Comparison of ENCODE assay signal across 11 cellular contexts in genomic region chr5:154242964-154243376, GRCh38. TPM values are rescaled to one million over a fixed set of nuclear protein-coding genes. Genes with fewer than 3 reads are reported as not detected.
DNase-seq lines count a peak whose midpoint lies in the region; ATAC-seq, FAIRE-seq and TF ChIP-seq lines count a peak whose summit lies in the region.
"Had no signal": no experiment of that assay in that cellular context is flagged by ENCODE, and none has a peak within 500 bp of the region (broad histone marks: within the 10 kb centered on the region; RNA-seq: fewer than 3 reads in every experiment).

No MANE protein-coding gene starts in this region.

- H4K20me1 ChIP-seq in GM12878 (ENCODE audit: control insufficient read depth, insufficient read depth): no peaks in the 10 kb centered on the region
- 0 out of 2 replicates have a peak, but pooled peaks cover 4% of the 10 kb centered on the region for H4K20me1 ChIP-seq in PC-9 (ENCODE audit: insufficient read depth)

- H3K9me3 ChIP-seq in GM12878 (replicated peaks; ENCODE audit: control insufficient read depth, insufficient read depth, low read length) (peaks cover 9% of the 10 kb centered on the region; the same call in 1 of the 3 replicates), PC-9 (ENCODE audit: insufficient read depth, low read depth) (no peaks in the 10 kb centered on the region)

- RAD21 ChIA-PET in GM12878 (lab: Charles Lee; ENCODE audit: unreplicated experiment): interaction anchor here (0.6 to 3.5 kb wide), 8 partner anchors 11 to 171 kb away, joined by 3 to 13 read pairs (median 7); partner anchors contain the start of gene GALNT10

- H2AFZ ChIP-seq in GM12878 (ENCODE audit: control insufficient read depth, low read depth, low read length) (no peak overlapping the region), PC-9 (no peak overlapping the region)

- no peak for TF ChIP-seq RAD21 in GM12878 (IDR thresholded peaks at IDR 0.05; ENCODE audit: insufficient read depth, low read depth, low read length)

- no TSS peak for BruUV-seq in GM12878 (replicated peaks; lab: Mats Ljungman, UMichigan)
- BruUV-seq in PC-9 (replicated peaks; lab: Mats Ljungman, UMichigan): no TSS peak

- peaks cover 0 to 7% (median 2%) of the 10 kb centered on the region in 3 donors for H3K9me3 Mint-ChIP-seq in T-cell
- no peaks in the 10 kb centered on the region for H3K9me3 Mint-ChIP-seq in activated CD8-positive, alpha-beta T cell treated with anti-CD3 and anti-CD28 coated beads for 36 hours

- H3K9ac ChIP-seq in GM12878 (ENCODE audit: control insufficient read depth, insufficient read depth, low read length): no peak overlapping the region

- SMC1A ChIA-PET in GM12878 (lab: Charles Lee; ENCODE audit: uncharacterized antibody, unreplicated experiment): interaction anchor here (0.9 to 11.2 kb wide), 18 partner anchors 12 to 261 kb away, joined by 3 to 97 read pairs (median 4); partner anchors contain the start of gene GALNT10

- H3F3A ChIP-seq in PC-9 (ENCODE audit: insufficient read depth, low read depth): no peaks in the 10 kb centered on the region

- H3K4me2 ChIP-seq in GM12878 (ENCODE audit: control insufficient read depth, insufficient read depth): no peak overlapping the region
- H3K4me2 ChIP-seq in PC-9: no peak overlapping the region

- TF ChIP-seq CTCF in GM12878 (IDR thresholded peaks at IDR 0.05 in 2 of 3, conservative IDR thresholded peaks at IDR 0.05 in 1 of 3; ENCODE audit: control insufficient read depth in 2 of 3, extremely low read depth in 1 of 3, insufficient read depth in 1 of 3, low read depth in 3 of 3, low read length in 3 of 3) (no peak), PC-9 (conservative IDR thresholded peaks at IDR 0.05) (no peak)
- no peak for TF ChIP-seq CTCF in activated CD8-positive, alpha-beta T cell treated with anti-CD3 and anti-CD28 coated beads for 36 hours (IDR thresholded peaks at IDR 0.05)

- no peak overlapping the region for H3K4me3 ChIP-seq in GM12878
- no peak overlapping the region for H3K4me3 ChIP-seq in PC-9

- CTCF ChIA-PET in GM12878 (lab: Yijun Ruan, JAX) (interaction anchor here (0.8 to 5.2 kb wide), 7 partner anchors 12 to 162 kb away, joined by 3 to 18 read pairs (median 3); no protein-coding TSS in a partner anchor), PC-9 (lab: Charles Lee) (no interaction called here), T-cell (lab: Charles Lee) (no interaction called here)
- CTCF ChIA-PET in activated CD8-positive, alpha-beta T cell treated with anti-CD3 and anti-CD28 coated beads for 36 hours (lab: Charles Lee): no interaction called here

- peak; percentile 66 for ATAC-seq in GM18502 (IDR thresholded peaks at IDR 0.05; ENCODE audit: poor library complexity, unreplicated experiment)
- peak; percentile 45 for ATAC-seq in GM21423 (IDR thresholded peaks at IDR 0.05; ENCODE audit: unreplicated experiment)
- peak; percentile 65 for ATAC-seq in HG03025 (IDR thresholded peaks at IDR 0.05; ENCODE audit: low FRiP score, unreplicated experiment)
- peak; percentile 57 for ATAC-seq in GM12878
- ATAC-seq in T-cell (replicated peaks in 1 of 4): no peak
- no peak for ATAC-seq in activated CD8-positive, alpha-beta T cell treated with anti-CD3 and anti-CD28 coated beads for 36 hours

- POLR2A ChIA-PET in GM12878 (lab: Charles Lee): interaction anchor here (1.0 to 1.2 kb wide), 3 partner anchors 11 to 52 kb away, joined by 3 to 4 read pairs (median 3); partner anchors contain the start of gene GALNT10
- POLR2A ChIA-PET in PC-9 (lab: Charles Lee; ENCODE audit: unreplicated experiment): no interaction called here
- POLR2A ChIA-PET in T-cell (lab: Charles Lee): no interaction called here
- POLR2A ChIA-PET in activated CD8-positive, alpha-beta T cell treated with anti-CD3 and anti-CD28 coated beads for 36 hours (lab: Charles Lee): no interaction called here

- no peak overlapping the region for H3K4me3 Mint-ChIP-seq in T-cell
- no peak overlapping the region for H3K4me3 Mint-ChIP-seq in activated CD8-positive, alpha-beta T cell treated with anti-CD3 and anti-CD28 coated beads for 36 hours

- no peaks in the 10 kb centered on the region for H3K27me3 Mint-ChIP-seq in T-cell
- no peaks in the 10 kb centered on the region for H3K27me3 Mint-ChIP-seq in activated CD8-positive, alpha-beta T cell treated with anti-CD3 and anti-CD28 coated beads for 36 hours

- intact Hi-C loops in GM12878 (cut with micrococcal nuclease; ENCODE audit: unreplicated experiment): no loop called here
- intact Hi-C loops in PC-9 (cut with micrococcal nuclease; ENCODE audit: unreplicated experiment): no loop called here
- intact Hi-C loops in activated CD8-positive, alpha-beta T cell treated with anti-CD3 and anti-CD28 coated beads for 36 hours (cut with micrococcal nuclease): no loop called here

- DNase-seq in GM12878 (ENCODE audit: low read depth, low spot score): peak; percentile 56
- DNase-seq in PC-9: no peak
- no peak for DNase-seq in T-cell
- no peak for DNase-seq in activated CD8-positive, alpha-beta T cell treated with anti-CD3 and anti-CD28 coated beads for 36 hours
- no peak for DNase-seq in NCI-H146 (lab: John Stamatoyannopoulos, UW)
- DNase-seq: glutamatergic neuron, NCI-H446 treated with DMSO at 0.1 percent for 48 hours had no signal

- H3K36me3 ChIP-seq in GM12878 (ENCODE audit: control insufficient read depth in 2 of 2, insufficient read depth in 2 of 2, low read length in 1 of 2) (no peaks in the 10 kb centered on the region), PC-9 (ENCODE audit: low read depth) (no peaks in the 10 kb centered on the region)

- H3K9me2 ChIP-seq in PC-9 (ENCODE audit: insufficient read depth): no peaks in the 10 kb centered on the region

- peak; percentile 7 for FAIRE-seq in GM12878 (lab: Jason Lieb, UNC)

- H3K27ac ChIP-seq in GM12878 (ENCODE audit: control insufficient read depth, insufficient read depth) (peak overlapping the region; percentile 5), PC-9 (no peak overlapping the region)
- H3K27ac ChIP-seq: VCaP had no signal

- no peak overlapping the region for H3K27ac Mint-ChIP-seq in T-cell
- no peak overlapping the region for H3K27ac Mint-ChIP-seq in activated CD8-positive, alpha-beta T cell treated with anti-CD3 and anti-CD28 coated beads for 36 hours

- no peak for TF ChIP-seq EP300 in GM12878 (IDR thresholded peaks at IDR 0.05; ENCODE audit: borderline replicate concordance in 1 of 2, control insufficient read depth in 1 of 2, low read depth in 2 of 2, low read length in 2 of 2)

- H3K4me1 ChIP-seq in GM12878 (ENCODE audit: control insufficient read depth, insufficient read depth, low read length) (peaks cover 36% of the 10 kb centered on the region), PC-9 (replicated peaks; ENCODE audit: insufficient read depth) (no peaks in the 10 kb centered on the region)

- no peak for TF ChIP-seq POLR2A in GM12878 (IDR thresholded peaks at IDR 0.05; ENCODE audit: low read depth, low read length)

- peaks cover 13% of the 10 kb centered on the region for H3K79me2 ChIP-seq in GM12878 (ENCODE audit: control insufficient read depth, insufficient read depth, low read length)
- H3K79me2 ChIP-seq in PC-9 (ENCODE audit: low read depth): peaks cover 60% of the 10 kb centered on the region

- 0% methylated on average over 1 of the region's 1 CpG for WGBS in GM12878 (ENCODE audit: insufficient coverage, insufficient replicate concordance, low lambda C conversion rate, missing lambda C conversion rate)

- in situ Hi-C loops in GM12878 (cut with MboI): no loop called here

- H3K4me1 Mint-ChIP-seq in T-cell: peaks cover 24 to 45% (median 26%) of the 10 kb centered on the region in 3 donors
- peaks cover 18% of the 10 kb centered on the region for H3K4me1 Mint-ChIP-seq in activated CD8-positive, alpha-beta T cell treated with anti-CD3 and anti-CD28 coated beads for 36 hours (ENCODE audit: low read depth)

- H3K27me3 ChIP-seq in GM12878 (replicated peaks in 1 of 2; ENCODE audit: control insufficient read depth in 2 of 2, insufficient read depth in 2 of 2, low read length in 1 of 2) (no peaks in the 10 kb centered on the region), PC-9 (ENCODE audit: insufficient read depth, low read depth) (no peaks in the 10 kb centered on the region)

- peaks cover 9% of the 10 kb centered on the region for H3K36me3 Mint-ChIP-seq in T-cell
- H3K36me3 Mint-ChIP-seq in activated CD8-positive, alpha-beta T cell treated with anti-CD3 and anti-CD28 coated beads for 36 hours (ENCODE audit: low read depth): no peaks in the 10 kb centered on the region

TF ChIP-seq in GM12878, 131 proteins besides CTCF, POLR2A, EP300 and RAD21 (continues in another document):
- TF ChIP-seq EGR1 (IDR thresholded peaks at IDR 0.05; ENCODE audit: borderline replicate concordance in 1 of 2, low read depth in 2 of 2, low read length in 2 of 2): peak in 1 of 2 experiments; percentile 36; a peak in 1 of 3 replicates
- TF ChIP-seq MEF2A (IDR thresholded peaks at IDR 0.05; ENCODE audit: insufficient read depth, low read depth, low read length): 0 out of 2 replicates have a peak, but pooled peaks have one; percentile 4
- TF ChIP-seq SMARCA5 (IDR thresholded peaks at IDR 0.05): peak; percentile 84
- peak; percentile 54; the same call in 1 of the 2 replicates for TF ChIP-seq ZNF217 (IDR thresholded peaks at IDR 0.05)
- peak; percentile 14; the same call in 1 of the 2 replicates for TF ChIP-seq SPI1 (IDR thresholded peaks at IDR 0.05; ENCODE audit: borderline replicate concordance, insufficient read depth, low read depth, low read length)
- TF ChIP-seq IRF4 (IDR thresholded peaks at IDR 0.05; ENCODE audit: low read depth, low read length): 0 out of 2 replicates have a peak, but pooled peaks have one; percentile 13

RNA-seq across cellular contexts. Expression of gene GALNT10, which starts 52.4 kb away (rescaled TPM):
- total RNA-seq in GM12878 (2013; cell fraction: nucleolus; rRNA removed): 33.0 and 34.5 TPM in 2 replicates
- total RNA-seq in GM12878 (2014; rRNA removed) (18.1 and 18.6 TPM in 2 replicates), GM12878 (2014; rRNA removed; fragmentation: Illumina TruSeq; extraction: Trizol) (15.3 and 15.5 TPM in 2 replicates), GM12878 (2021) (26.0 and 27.9 TPM in 2 replicates), PC-9 (2021) (74.0 and 101 TPM in 2 replicates), T-cell (10 to 100 TPM; 26.9 to 62.7 (median 40.8) TPM)
- polyA plus RNA-seq in GM12878 (2011; ENCODE audit: low read depth): 14.5 TPM
- polyA plus RNA-seq in GM12878 (2011; rRNA removed) (21.2 and 27.6 TPM in 2 replicates), GM12878 (2014; fragmentation: Illumina TruSeq; extraction: Trizol) (24.9 and 35.4 TPM in 2 replicates), GM12878 (2014; fragmentation: Nextera tagmentation; extraction: Ambion mirVana) (1 to 10 TPM; 4.5 to 4.8 TPM), GM12878 (2014; rRNA removed) (14.9 and 15.7 TPM in 2 replicates), GM12878 (2016; fragmentation: Nextera tagmentation; extraction: Ambion mirVana) (10 to 100 TPM in 1 of 2 experiments, 1 to 10 TPM in 1; 3.9 to 11.5 TPM)
- 13.9 and 16.9 TPM in 2 replicates for polyA plus RNA-seq in GM12878 (2011; cell fraction: cytosol; rRNA removed)
- 19.5 and 23.5 TPM in 2 replicates for polyA plus RNA-seq in GM12878 (2011; cell fraction: nucleus; rRNA removed)
- polyA plus RNA-seq in GM12878 (2012): 18.7 and 18.9 TPM in 2 replicates
- 41.3 and 55.4 TPM in 2 replicates for polyA minus RNA-seq in GM12878 (2011; rRNA and poly(A)+ RNA removed)
- 6.8 and 8.8 TPM in 2 replicates for polyA minus RNA-seq in GM12878 (2011; cell fraction: cytosol; rRNA and poly(A)+ RNA removed)
- 10.9 and 19.5 TPM in 2 replicates for polyA minus RNA-seq in GM12878 (2011; cell fraction: nucleus; rRNA and poly(A)+ RNA removed)
- 10 to 100 TPM; 12.9 to 15.2 TPM for total RNA-seq in activated CD8-positive, alpha-beta T cell treated with anti-CD3 and anti-CD28 coated beads for 36 hours

Comparison
In these comparisons a context has a peak if more than half of its experiments do, and no peak if none do; other contexts are left out.
1. ATAC-seq: peak in GM18502 (single experiment), GM21423 (single experiment), HG03025 (single experiment) and GM12878 (single experiment); none in T-cell (0 of 4) and activated CD8-positive, alpha-beta T cell treated with anti-CD3 and anti-CD28 coated beads for 36 hours (single experiment).